10 cellular contexts compared by ENCODE assay signal in the genomic region with DNA sequence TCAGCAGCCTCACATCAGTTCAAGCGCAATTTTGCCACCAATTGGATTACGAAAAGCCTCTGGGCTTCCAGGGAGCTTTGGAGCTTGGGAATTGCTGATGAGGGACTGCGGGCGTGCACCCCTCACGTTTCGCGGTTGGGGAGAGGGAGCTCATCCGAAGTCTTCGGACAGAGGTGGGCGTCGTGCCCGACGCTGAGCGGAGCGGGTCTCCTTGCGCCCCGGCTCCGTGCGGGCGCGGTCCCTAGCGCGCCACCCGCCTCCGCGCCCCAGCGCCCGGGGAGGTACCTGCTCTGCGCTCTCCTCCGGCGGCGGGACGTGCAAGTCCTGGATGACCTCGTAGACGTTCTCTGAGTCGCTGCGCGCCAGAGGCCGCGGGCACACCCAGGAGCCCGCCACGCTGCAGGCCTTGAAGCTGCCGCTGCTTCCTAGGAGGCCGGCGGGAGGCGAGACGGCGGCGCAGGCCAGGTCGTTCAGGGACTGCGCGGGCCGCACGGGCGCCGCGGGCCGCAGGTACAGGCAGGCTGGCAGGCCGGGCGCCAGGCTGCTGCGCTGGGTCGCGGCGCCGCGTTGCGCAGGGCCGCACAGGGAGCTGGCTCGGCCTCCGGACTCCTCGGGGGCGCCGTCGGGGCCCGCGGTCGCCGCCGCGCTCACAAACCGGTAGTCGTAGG. TPM values are rescaled to one million over a fixed set of nuclear protein-coding genes. Genes with fewer than 3 reads are reported as not detected.
DNase-seq lines count a peak whose midpoint lies in the region; ATAC-seq lines count a peak whose summit lies in the region.
"Had no signal": no experiment of that assay in that cellular context is flagged by ENCODE, and none has a peak within 500 bp of the region (broad histone marks: within the 10 kb centered on the region; RNA-seq: fewer than 3 reads in every experiment).

No MANE protein-coding gene starts in this region.

- H3K4me1 Mint-ChIP-seq in memory B cell, result peaks cover 20% of the 10 kb centered on the region

- H3K9me3 ChIP-seq in adipocyte (ENCODE audit: control insufficient read depth, low read length) (no peaks in the 10 kb centered on the region), aorta (ENCODE audit: control insufficient read depth, low read length) (no peaks in the 10 kb centered on the region)

- H3K36me3 ChIP-seq in adipocyte (ENCODE audit: control insufficient read depth, insufficient read depth, low read length, severe bottlenecking) (no peaks in the 10 kb centered on the region), aorta (ENCODE audit: control insufficient read depth in 1 of 2, insufficient read depth in 2 of 2, low read length in 1 of 2) (no peaks in the 10 kb centered on the region)

- WGBS in aorta, 2 donors, result 10 to 11% methylated on average over 63 to 82 of the region's 82 CpGs

- DNase-seq in cardiac septum (ENCODE audit: low spot score) (peak; percentile 49), left cardiac atrium (no peak), adipocyte (ENCODE audit: low read depth) (peak; percentile 21), memory B cell (ENCODE audit: low spot score in 2 of 2) (no peak), aorta (peak; percentile 43 to 75), GM19238 (ENCODE audit: insufficient read length, low spot score) (no peak)
- DNase-seq: activated CD4-positive, alpha-beta T cell treated with anti-CD3 and anti-CD28 coated beads for 36 hours; natural killer cell had no signal

- ATAC-seq in left cardiac atrium (no peak), memory B cell (ENCODE audit: low read depth) (no peak), aorta (ENCODE audit: low FRiP score) (no peak), HG03159 (IDR thresholded peaks at IDR 0.05; ENCODE audit: unreplicated experiment) (no peak), HG03521 (IDR thresholded peaks at IDR 0.05; ENCODE audit: unreplicated experiment) (no peak)
- ATAC-seq: activated CD4-positive, alpha-beta T cell treated with anti-CD3 and anti-CD28 coated beads for 36 hours; natural killer cell had no signal

- peaks cover 14% of the 10 kb centered on the region for H3K4me1 ChIP-seq in adipocyte (ENCODE audit: control insufficient read depth, insufficient read depth, low read length)
- H3K4me1 ChIP-seq in aorta (ENCODE audit: control insufficient read depth in 1 of 2, insufficient read depth in 2 of 2, low read length in 2 of 2), result no peaks in the 10 kb centered on the region

- H3K27me3 Mint-ChIP-seq in memory B cell, result no peaks in the 10 kb centered on the region

- H3K9me3 Mint-ChIP-seq in memory B cell, result no peaks in the 10 kb centered on the region
- H3K9me3 Mint-ChIP-seq: natural killer cell had no signal

- H3K27ac Mint-ChIP-seq in memory B cell, result peak overlapping the region; percentile 82
- H3K27ac Mint-ChIP-seq: activated CD4-positive, alpha-beta T cell treated with anti-CD3 and anti-CD28 coated beads for 36 hours had no signal

- no peak overlapping the region for H3K4me3 ChIP-seq in adipocyte (ENCODE audit: low read length)
- H3K4me3 ChIP-seq in aorta (ENCODE audit: low read length in 2 of 2), result no peak overlapping the region

- no peak overlapping the region for H3K9ac ChIP-seq in adipocyte (ENCODE audit: low read length)

- no peaks in the 10 kb centered on the region for H3K36me3 Mint-ChIP-seq in memory B cell
- H3K36me3 Mint-ChIP-seq: natural killer cell had no signal

- H3K27ac ChIP-seq in aorta (ENCODE audit: low read depth in 1 of 2, low read length in 2 of 2), result no peak overlapping the region

- intact Hi-C loops in cardiac septum (cut with DNase I), result no loop called here
- intact Hi-C loops in left cardiac atrium (cut with DNase I), result no loop called here
- intact Hi-C loops in aorta (cut with DNase I), result loop anchor here in 1 of 2 donors (10.0 kb wide), 1 partner anchor 45 kb away; no protein-coding TSS in a partner anchor

- peaks cover 4% of the 10 kb centered on the region for H3K27me3 ChIP-seq in adipocyte (replicated peaks; ENCODE audit: control insufficient read depth, insufficient read depth, low read length)
- H3K27me3 ChIP-seq in aorta (ENCODE audit: control insufficient read depth in 1 of 2, insufficient read depth in 2 of 2, low read length in 1 of 2), result no peaks in the 10 kb centered on the region

- H3K4me3 Mint-ChIP-seq in memory B cell, result peak overlapping the region; percentile 87
- H3K4me3 Mint-ChIP-seq: activated CD4-positive, alpha-beta T cell treated with anti-CD3 and anti-CD28 coated beads for 36 hours had no signal

RNA-seq across cellular contexts. Expression of gene ARHGAP27, which starts 3.2 kb away (rescaled TPM):
- total RNA-seq in cardiac septum (20.0 TPM), left cardiac atrium (10 to 100 TPM; 27.3 to 32.6 TPM), aorta (10 to 100 TPM; 17.8 to 41.0 TPM)
- 1 to 10 TPM; 5.4 to 9.4 TPM for polyA plus RNA-seq in aorta

Comparison
In these comparisons a context has a peak if more than half of its experiments do, and no peak if none do; other contexts are left out.
1. DNase-seq: peak in cardiac septum (single experiment), adipocyte (single experiment) and aorta (2 of 2); none in left cardiac atrium (single experiment), memory B cell (0 of 2) and GM19238 (single experiment).